In the genomic region with DNA sequence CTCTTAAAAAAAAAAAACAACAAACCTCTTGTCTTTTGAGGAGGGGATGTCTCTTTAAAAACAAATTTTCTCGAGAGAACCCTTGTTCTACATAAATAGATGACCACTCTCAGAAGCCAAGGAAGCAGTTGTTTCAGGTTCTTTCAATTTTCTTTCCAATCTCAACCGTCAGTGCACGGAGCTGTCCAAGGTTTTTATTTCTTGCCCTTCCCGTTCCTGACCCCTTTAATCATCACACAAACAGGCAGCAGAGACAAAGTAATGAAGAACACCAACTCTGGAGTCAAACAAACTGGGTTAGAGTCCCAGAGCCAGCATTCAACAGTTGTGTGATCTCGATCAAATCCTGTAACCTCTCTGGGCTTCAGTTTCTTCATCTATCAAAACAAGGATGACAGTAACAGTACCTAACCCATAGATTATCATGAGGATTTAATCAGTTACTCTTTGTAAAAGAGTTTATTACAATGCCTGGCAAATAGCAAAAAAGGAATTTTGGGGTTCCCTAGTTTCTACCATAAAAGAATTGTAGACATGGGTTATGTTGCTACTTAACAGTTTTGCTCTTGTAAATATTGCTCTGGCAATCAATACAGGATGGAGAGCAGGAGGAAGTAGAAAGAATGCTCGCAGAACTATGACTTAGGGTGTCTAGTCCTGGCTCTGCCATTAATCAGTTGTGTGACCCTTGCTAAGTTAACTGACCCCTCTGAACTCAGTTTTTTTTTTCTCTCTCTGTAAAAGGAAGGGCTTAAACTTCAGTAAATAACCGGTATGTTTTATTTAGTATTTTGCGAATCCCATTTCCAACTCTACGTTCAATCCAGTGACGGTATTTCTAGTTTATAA, we compare ENCODE assay signal across 10 cellular contexts. TPM values are rescaled to one million over a fixed set of nuclear protein-coding genes. Genes with fewer than 3 reads are reported as not detected.
DNase-seq lines count a peak whose midpoint lies in the region; ATAC-seq, FAIRE-seq and TF ChIP-seq lines count a peak whose summit lies in the region.
"Had no signal": no experiment of that assay in that cellular context is flagged by ENCODE, and none has a peak within 500 bp of the region (broad histone marks: within the 10 kb centered on the region; RNA-seq: fewer than 3 reads in every experiment).

No MANE protein-coding gene starts in this region.

- H3K4me1 ChIP-seq in HepG2 (ENCODE audit: insufficient read depth, low read length) = peaks cover 30% of the 10 kb centered on the region
- H3K4me1 ChIP-seq in right lobe of liver = peaks cover 0 to 20% (median 3%) of the 10 kb centered on the region in 4 donors
- H3K4me1 ChIP-seq in keratinocyte (ENCODE audit: control insufficient read depth, extremely low read depth, insufficient read depth, low read length) = peaks cover 11% of the 10 kb centered on the region
- H3K4me1 ChIP-seq in tibial nerve = peaks cover 0 to 41% (median 8%) of the 10 kb centered on the region in 4 donors
- H3K4me1 ChIP-seq in body of pancreas = peaks cover 29% of the 10 kb centered on the region

- H3K36me3 ChIP-seq in HepG2 (replicated peaks in 1 of 2; ENCODE audit: control insufficient read depth in 1 of 2, insufficient read depth in 2 of 2, low read length in 2 of 2) (no peaks in the 10 kb centered on the region), right lobe of liver (no peaks in the 10 kb centered on the region), keratinocyte (ENCODE audit: control insufficient read depth in 2 of 2, extremely low read depth in 1 of 2, insufficient read depth in 2 of 2, low read length in 2 of 2) (no peaks in the 10 kb centered on the region), tibial nerve (no peaks in the 10 kb centered on the region), body of pancreas (replicated peaks in 1 of 2; ENCODE audit: insufficient read depth in 1 of 2, low read depth in 2 of 2) (no peaks in the 10 kb centered on the region)

- TF ChIP-seq RAD21 in HepG2 (CRISPR knock-in tag; IDR thresholded peaks at IDR 0.05) = no peak

- H3K27ac Mint-ChIP-seq in activated naive CD8-positive, alpha-beta T cell = no peak overlapping the region

- TF ChIP-seq POLR2A in HepG2 (IDR thresholded peaks at IDR 0.05; ENCODE audit: insufficient read depth in 1 of 2, low read depth in 2 of 2, low read length in 2 of 2) (no peak), right lobe of liver (IDR thresholded peaks at IDR 0.05) (no peak), tibial nerve (IDR thresholded peaks at IDR 0.05) (no peak), body of pancreas (IDR thresholded peaks at IDR 0.05) (no peak)

- CTCF ChIA-PET in HepG2 (lab: Yijun Ruan, JAX; ENCODE audit: low intra/inter-chr PET ratio, low total read pairs) = no interaction called here

- peaks cover 8% of the 10 kb centered on the region for H3K27me3 Mint-ChIP-seq in activated naive CD8-positive, alpha-beta T cell

- peak overlapping the region; percentile 91 for H3K4me3 Mint-ChIP-seq in activated naive CD8-positive, alpha-beta T cell

- no peak for TF ChIP-seq CTCF in HepG2 (CRISPR knock-in tag; IDR thresholded peaks at IDR 0.05)
- no peak for TF ChIP-seq CTCF in right lobe of liver (IDR thresholded peaks at IDR 0.05)
- no peak for TF ChIP-seq CTCF in keratinocyte (optimal IDR thresholded peaks at IDR 0.05 in 1 of 3, IDR thresholded peaks at IDR 0.05 in 1 of 3, conservative IDR thresholded peaks at IDR 0.05 in 1 of 3; ENCODE audit: extremely low read depth in 1 of 3, insufficient read depth in 2 of 3, low read length in 3 of 3)
- no peak for TF ChIP-seq CTCF in tibial nerve (IDR thresholded peaks at IDR 0.05)
- no peak for TF ChIP-seq CTCF in body of pancreas (IDR thresholded peaks at IDR 0.05)

- no TSS peak for BruUV-seq in HepG2 (replicated peaks; lab: Mats Ljungman, UMichigan)

- dilution Hi-C loops in keratinocyte (cut with MboI; ENCODE audit: extremely low pct_ligation_motif_present, low sequenced_read_pairs) = no loop called here

- intact Hi-C loops in HepG2 (cut with micrococcal nuclease; ENCODE audit: unreplicated experiment) (no loop called here), right lobe of liver (cut with DNase I) (no loop called here), body of pancreas (cut with DNase I) (no loop called here)

- no peaks in the 10 kb centered on the region for H3K9me1 ChIP-seq in keratinocyte (ENCODE audit: control insufficient read depth, extremely low read depth, insufficient read depth, low read length)

- FAIRE-seq in HepG2 (lab: Jason Lieb, UNC) (no peak), keratinocyte (lab: Jason Lieb, UNC) (peak; percentile 46)
- FAIRE-seq: frontal cortex had no signal

- WGBS in HepG2 (ENCODE audit: low lambda C conversion rate) = 11% methylated on average over 10 of the region's 10 CpGs
- 27% methylated on average over 10 of the region's 10 CpGs for WGBS in right lobe of liver (ENCODE audit: insufficient coverage, low coverage, low lambda C conversion rate, missing lambda C conversion rate)
- 17 to 21% methylated on average over 10 of the region's 10 CpGs for WGBS in tibial nerve, 2 donors
- WGBS in body of pancreas, 2 donors = 18 to 19% methylated on average over 10 of the region's 10 CpGs

- H3K4me2 ChIP-seq in HepG2 (ENCODE audit: low read depth, low read length) (peak overlapping the region; percentile 89), keratinocyte (ENCODE audit: control insufficient read depth, extremely low read depth, insufficient read depth, low read depth, low read length) (no peak overlapping the region)

- H3K27me3 ChIP-seq in HepG2 (ENCODE audit: control insufficient read depth in 1 of 2, insufficient read depth in 2 of 2, low read length in 2 of 2) (peaks cover 3 to 11% of the 10 kb centered on the region in 2 experiments; a peak in 2 of 5 replicates), right lobe of liver (peaks cover 0 to 4% of the 10 kb centered on the region in 2 donors), keratinocyte (ENCODE audit: control insufficient read depth, extremely low read depth, insufficient read depth, low read length) (peaks cover 15% of the 10 kb centered on the region), tibial nerve (no peaks in the 10 kb centered on the region), body of pancreas (no peaks in the 10 kb centered on the region)

- H3K9me3 ChIP-seq in HepG2 (ENCODE audit: low read length) = no peaks in the 10 kb centered on the region
- H3K9me3 ChIP-seq in right lobe of liver = no peaks in the 10 kb centered on the region
- H3K9me3 ChIP-seq in keratinocyte (ENCODE audit: control insufficient read depth, low read depth, low read length) = no peaks in the 10 kb centered on the region
- no peaks in the 10 kb centered on the region for H3K9me3 ChIP-seq in tibial nerve
- no peaks in the 10 kb centered on the region for H3K9me3 ChIP-seq in body of pancreas

- H3K4me1 Mint-ChIP-seq in activated naive CD8-positive, alpha-beta T cell (ENCODE audit: low read depth) = peaks cover 26% of the 10 kb centered on the region

- DNase-seq in HepG2 (ENCODE audit: low spot score) (no peak), right lobe of liver (no peak), keratinocyte (ENCODE audit: low read depth, low spot score) (no peak), tibial nerve (ENCODE audit: low spot score in 2 of 2) (no peak), body of pancreas (no peak), NCI-H2029 treated with DMSO at 0.1 percent for 48 hours (lab: John Stamatoyannopoulos, UW) (no peak), CD1c-positive myeloid dendritic cell (ENCODE audit: extremely low spot score) (no peak)
- DNase-seq: GF-D8 had no signal

- H3K36me3 Mint-ChIP-seq in activated naive CD8-positive, alpha-beta T cell = peaks cover 5% of the 10 kb centered on the region

- H3K4me3 ChIP-seq in HepG2 (replicated peaks in 1 of 3; ENCODE audit: insufficient read depth in 1 of 3, low read depth in 2 of 3, low read length in 3 of 3) (peak overlapping the region in 2 of 3 experiments; percentile 59 to 75; a peak in 2 of 6 replicates), right lobe of liver (no peak overlapping the region), keratinocyte (ENCODE audit: control insufficient read depth in 2 of 3, extremely low read depth in 1 of 3, insufficient read depth in 2 of 3, low read depth in 1 of 3, low read length in 3 of 3) (no peak overlapping the region), tibial nerve (peak overlapping the region in 3 of 4 donors; percentile 54 to 71 (median 63)), body of pancreas (no peak overlapping the region)

- H2AFZ ChIP-seq in HepG2 (ENCODE audit: low read length) = no peak overlapping the region
- H2AFZ ChIP-seq in keratinocyte (ENCODE audit: control insufficient read depth, low read length) = no peak overlapping the region

- H3K27ac ChIP-seq in HepG2 (ENCODE audit: extremely low read length, insufficient read depth, low read length) = no peak overlapping the region
- H3K27ac ChIP-seq in right lobe of liver = no peak overlapping the region
- no peak overlapping the region for H3K27ac ChIP-seq in keratinocyte (ENCODE audit: control insufficient read depth, insufficient read depth, low read length)
- peak overlapping the region in 3 of 4 donors; percentile 69 to 89 (median 84) for H3K27ac ChIP-seq in tibial nerve
- no peak overlapping the region for H3K27ac ChIP-seq in body of pancreas

- no peak overlapping the region for H3K9ac ChIP-seq in HepG2 (ENCODE audit: insufficient read depth, low read depth, low read length)
- H3K9ac ChIP-seq in keratinocyte (ENCODE audit: control insufficient read depth, extremely low read depth, insufficient read depth, low read length) = no peak overlapping the region

- no peaks in the 10 kb centered on the region for H3K9me3 Mint-ChIP-seq in activated naive CD8-positive, alpha-beta T cell (ENCODE audit: low read depth)

- in situ Hi-C loops in HepG2 (cut with HindIII; ENCODE audit: extremely low pct_ligation_motif_present, low pct_unique_long_range_greater_than_20kb) = no loop called here

- TF ChIP-seq EP300 in HepG2 (IDR thresholded peaks at IDR 0.05; ENCODE audit: low read depth in 2 of 2, low read length in 2 of 2) (no peak), HepG2 (CRISPR knock-in tag; IDR thresholded peaks at IDR 0.05; ENCODE audit: borderline replicate concordance) (no peak), tibial nerve (IDR thresholded peaks at IDR 0.05) (no peak)

- 0 out of 3 replicates have a peak, but pooled peaks have one; percentile 11 for ATAC-seq in HepG2
- no peak for ATAC-seq in right lobe of liver
- ATAC-seq in body of pancreas = no peak

- H3K79me2 ChIP-seq in HepG2 (ENCODE audit: insufficient read depth, low read length) (no peaks in the 10 kb centered on the region), keratinocyte (ENCODE audit: control insufficient read depth, insufficient read depth, low read length) (no peaks in the 10 kb centered on the region)

- POLR2A ChIA-PET in HepG2 (lab: Yijun Ruan, JAX) = interaction anchor here (0.9 kb wide), 1 partner anchor 70 kb away, joined by 4 read pairs; no protein-coding TSS in a partner anchor

- H4K20me1 ChIP-seq in HepG2 (ENCODE audit: insufficient read depth, low read length) = no peaks in the 10 kb centered on the region
- no peaks in the 10 kb centered on the region for H4K20me1 ChIP-seq in keratinocyte (ENCODE audit: control insufficient read depth, extremely low read depth, insufficient read depth, low read length)

RNA-seq across cellular contexts. Expression of a gene that starts 1.0 kb away (rescaled TPM):
- total RNA-seq in HepG2 (2016; rRNA removed; fragmentation: Illumina TruSeq; extraction: Trizol) = 0.21 TPM in 1 of 2 replicates, not detected in the other
- not detected in 2 replicates for total RNA-seq in HepG2 (2016; cell fraction: cytosol; rRNA removed; fragmentation: Illumina TruSeq; extraction: Trizol; ENCODE audit: low read depth)
- total RNA-seq in HepG2 (2016; cell fraction: insoluble cytoplasmic fraction; rRNA removed; fragmentation: Illumina TruSeq; extraction: Trizol) = not detected in 2 replicates
- not detected in 2 replicates for total RNA-seq in HepG2 (2016; cell fraction: membrane; rRNA removed; fragmentation: Illumina TruSeq; extraction: Trizol)
- total RNA-seq in HepG2 (2016; cell fraction: nucleus; rRNA removed; fragmentation: Illumina TruSeq; extraction: Trizol) = not detected in 2 replicates
- polyA plus RNA-seq in HepG2 (2011; rRNA removed) = 0.04 TPM in 1 of 2 replicates, not detected in the other
- 0.01 TPM in 1 of 2 replicates, not detected in the other for polyA plus RNA-seq in HepG2 (2011; cell fraction: cytosol; rRNA removed)
- polyA plus RNA-seq in HepG2 (2011; cell fraction: nucleus; rRNA removed) = 0.12 TPM in 1 of 2 replicates, not detected in the other
- polyA plus RNA-seq in HepG2 (2012) = not detected in 2 replicates
- not detected in 2 replicates for polyA plus RNA-seq in HepG2 (2016; cell fraction: cytosol; fragmentation: Illumina TruSeq; extraction: Trizol; ENCODE audit: low read depth)
- not detected in 2 replicates for polyA plus RNA-seq in HepG2 (2016; cell fraction: insoluble cytoplasmic fraction; fragmentation: Illumina TruSeq; extraction: Trizol; ENCODE audit: low read depth)
- not detected in 2 replicates for polyA plus RNA-seq in HepG2 (2016; cell fraction: membrane; fragmentation: Illumina TruSeq; extraction: Trizol; ENCODE audit: low read depth)
- not detected in 2 replicates for polyA plus RNA-seq in HepG2 (2016; cell fraction: nucleus; fragmentation: Illumina TruSeq; extraction: Trizol; ENCODE audit: insufficient read depth, low read depth)
- polyA minus RNA-seq in HepG2 (2011; rRNA and poly(A)+ RNA removed; ENCODE audit: low replicate concordance) = 0.08 and 0.30 TPM in 2 replicates
- polyA minus RNA-seq in HepG2 (2011; cell fraction: cytosol; rRNA and poly(A)+ RNA removed) = not detected in 2 replicates
- 0.37 and 0.39 TPM in 2 replicates for polyA minus RNA-seq in HepG2 (2011; cell fraction: nucleus; rRNA and poly(A)+ RNA removed)
- total RNA-seq in right lobe of liver = under 1 TPM in 4 of 6 experiments, not detected in 2; 0.06 to 0.55 (median 0.12) TPM
- polyA plus RNA-seq in keratinocyte = 0.07 to 0.21 TPM (median 0.07 TPM) in 3 replicates
- polyA plus RNA-seq in keratinocyte (2011; ENCODE audit: low read depth) = not detected
- polyA plus RNA-seq in keratinocyte (2011; cell fraction: cytosol; rRNA removed) = 0.06 and 0.13 TPM in 2 replicates
- polyA plus RNA-seq in keratinocyte (2011; cell fraction: nucleus; rRNA removed) = 0.14 and 0.29 TPM in 2 replicates
- polyA plus RNA-seq in keratinocyte (2012; ENCODE audit: low replicate concordance) = 0.08 TPM in 1 of 2 replicates, not detected in the other
- not detected in 3 replicates for polyA minus RNA-seq in keratinocyte
- polyA minus RNA-seq in keratinocyte (2011; cell fraction: cytosol; rRNA and poly(A)+ RNA removed) = not detected
- 0.21 and 0.39 TPM in 2 replicates for polyA minus RNA-seq in keratinocyte (2011; cell fraction: nucleus; rRNA and poly(A)+ RNA removed)
- 1 to 10 TPM; 2.0 to 4.8 (median 3.6) TPM for total RNA-seq in tibial nerve
- total RNA-seq in body of pancreas = under 1 TPM in 1 of 2 donors, not detected in 1; 0.52 TPM

Comparison
In these comparisons a context has a peak if more than half of its experiments do, and no peak if none do; other contexts are left out.
1. H3K4me3 ChIP-seq: peak in HepG2 (2 of 3) and tibial nerve (3 of 4); none in right lobe of liver (0 of 3), keratinocyte (0 of 3) and body of pancreas (0 of 2).
2. H3K27ac ChIP-seq: peak in tibial nerve (3 of 4); none in HepG2 (single experiment), right lobe of liver (0 of 3), keratinocyte (single experiment) and body of pancreas (0 of 4).